ENCODE assay signal across 28 cellular contexts in the genomic region with DNA sequence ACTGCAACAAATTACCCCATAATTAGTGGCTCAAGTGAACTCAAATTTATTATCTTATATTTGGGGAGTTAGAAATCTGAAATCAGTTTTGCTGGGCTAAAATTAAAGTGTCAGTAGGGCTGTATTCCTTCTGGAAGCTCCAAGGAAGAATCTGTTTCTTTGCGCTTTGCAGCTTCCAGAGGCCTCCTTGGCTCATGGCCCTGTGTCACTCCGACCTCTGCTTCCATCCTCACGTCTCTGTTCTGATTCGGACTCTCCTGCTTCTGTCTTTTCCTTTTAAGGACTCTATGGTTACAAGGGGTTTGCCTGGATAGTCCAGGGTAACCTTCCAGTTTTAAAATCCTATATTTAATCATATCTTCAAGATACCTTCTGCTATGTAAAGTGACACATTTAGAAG.
"Had no signal": no experiment of that assay in that cellular context is flagged by ENCODE, and none has a peak within 500 bp of the region (broad histone marks: within the 10 kb centered on the region; RNA-seq: fewer than 3 reads in every experiment).

No MANE protein-coding gene starts in this region.

- H3K36me3 ChIP-seq: ascending aorta, cardiac muscle cell had no signal

- H3K4me3 ChIP-seq: ascending aorta, cardiac muscle cell had no signal

- H3K27me3 ChIP-seq: ascending aorta, cardiac muscle cell had no signal

- H3K9me3 ChIP-seq: ascending aorta had no signal

- H3K4me1 ChIP-seq: ascending aorta had no signal

- FAIRE-seq: bronchial epithelial cell, TTC549 had no signal

- H3K27ac ChIP-seq: ascending aorta, cardiac muscle cell, VCaP had no signal

- DNase-seq: activated B cell treated with CpG ODN at 0.5 μM for 24 hours; activated CD4-positive, alpha-beta memory T cell treated with anti-CD3 and anti-CD28 coated beads, Interleukin-2, amount 10 ng/mL, durations not matched to agents 7 days and 5 days; activated CD4-positive, alpha-beta T cell treated with anti-CD3 and anti-CD28 coated beads for 1 hour; activated CD4-positive, alpha-beta T cell treated with anti-CD3 and anti-CD28 coated beads for 36 hours; activated CD4-positive, alpha-beta T cell treated with anti-CD3 and anti-CD28 coated beads for 48 hours; activated CD4-positive, alpha-beta T cell treated with anti-CD3 and anti-CD28 coated beads, Interleukin-2, amount 10 ng/mL, durations not matched to agents 7 days and 5 days; activated CD4-positive, alpha-beta T cell treated with anti-CD3 and anti-CD28 coated beads, Interleukin-2, amount 50 U/mL, for 48 hours; activated CD8-positive, alpha-beta memory T cell treated with anti-CD3 and anti-CD28 coated beads for 24 hours; activated CD8-positive, alpha-beta memory T cell treated with anti-CD3 and anti-CD28 coated beads, Interleukin-2, amount 10 ng/mL, durations not matched to agents 7 days and 5 days; activated CD8-positive, alpha-beta memory T cell treated with anti-CD3 and anti-CD28 coated beads, Interleukin-2, amount 50 U/mL, for 48 hours; activated CD8-positive, alpha-beta T cell treated with anti-CD3 and anti-CD28 coated beads, Interleukin-2, amount 10 ng/mL, durations not matched to agents 7 days and 5 days; activated effector memory CD4-positive, alpha-beta T cell treated with Interleukin-2 at 50 U/mL for 16 hours; activated gamma-delta T cell; activated naive CD4-positive, alpha-beta T cell treated with anti-CD3 and anti-CD28 coated beads, Interleukin-2, amount 10 ng/mL, durations not matched to agents 7 days and 5 days; activated naive CD4-positive, alpha-beta T cell treated with Interleukin-2 at 50 U/mL for 16 hours; activated naive CD8-positive, alpha-beta T cell treated with anti-CD3 and anti-CD28 coated beads, Interleukin-2, amount 10 ng/mL, durations not matched to agents 7 days and 5 days; activated naive CD8-positive, alpha-beta T cell treated with anti-CD3 and anti-CD28 coated beads, Interleukin-2, amount 50 U/mL, for 24 hours; activated T-cell treated with anti-CD3 and anti-CD28 coated beads, Interleukin-2, amount 50 U/mL, for 24 hours; activated T-cell treated with anti-CD3 and anti-CD28 coated beads, Interleukin-2, amount 50 U/mL, for 48 hours; amygdala; anterior cingulate cortex; T-helper 1 cell; T-helper 9 cell had no signal
